18 cellular contexts compared by ENCODE assay signal in genomic region chrX:35670894-35671293, GRCh38.
DNase-seq lines count a peak whose midpoint lies in the region; ATAC-seq, FAIRE-seq and TF ChIP-seq lines count a peak whose summit lies in the region.
"Had no signal": no experiment of that assay in that cellular context is flagged by ENCODE, and none has a peak within 500 bp of the region (broad histone marks: within the 10 kb centered on the region; RNA-seq: fewer than 3 reads in every experiment).

No MANE protein-coding gene starts in this region.

- ATAC-seq in HG03432 (IDR thresholded peaks at IDR 0.05; ENCODE audit: unreplicated experiment) (peak; percentile 50), K562 (no peak), HG02642 (IDR thresholded peaks at IDR 0.05; ENCODE audit: poor library complexity, unreplicated experiment) (no peak), pancreas (no peak)
- ATAC-seq: HCT116 had no signal

- H3K4me1 ChIP-seq in K562 (replicated peaks in 1 of 2; ENCODE audit: control insufficient read depth in 2 of 2, insufficient read depth in 2 of 2, low read length in 2 of 2) (no peaks in the 10 kb centered on the region), pancreas (no peaks in the 10 kb centered on the region)
- H3K4me1 ChIP-seq: BLaER1, Caco-2 had no signal

- TF ChIP-seq CTCF in K562 (IDR thresholded peaks at IDR 0.05 in 2 of 3, conservative IDR thresholded peaks at IDR 0.05 in 1 of 3; ENCODE audit: insufficient read depth in 2 of 3, low read depth in 1 of 3, low read length in 3 of 3) (no peak), RWPE1 (conservative IDR thresholded peaks at IDR 0.05; ENCODE audit: low read depth) (no peak), pancreas (IDR thresholded peaks at IDR 0.05) (no peak)

- H3K36me3 ChIP-seq in K562 (ENCODE audit: control insufficient read depth, insufficient read depth, low read length), result no peaks in the 10 kb centered on the region
- no peaks in the 10 kb centered on the region for H3K36me3 ChIP-seq in pancreas
- H3K36me3 ChIP-seq: BLaER1 had no signal

- in situ Hi-C loops in K562 (cut with MboI), result no loop called here

- H3K4me3 ChIP-seq in K562, result no peak overlapping the region
- H3K4me3 ChIP-seq in pancreas, result no peak overlapping the region
- H3K4me3 ChIP-seq: BLaER1 had no signal

- no peaks in the 10 kb centered on the region for H3K79me2 ChIP-seq in K562 (ENCODE audit: control insufficient read depth, insufficient read depth, low read length)

- TF ChIP-seq RAD21 in K562 (CRISPR knock-in tag; conservative IDR thresholded peaks at IDR 0.05 in 1 of 2, IDR thresholded peaks at IDR 0.05 in 1 of 2), result no peak

- H3K27me3 ChIP-seq in K562 (ENCODE audit: control insufficient read depth in 2 of 2, insufficient read depth in 2 of 2, low read length in 2 of 2) (no peaks in the 10 kb centered on the region), pancreas (no peaks in the 10 kb centered on the region)

- no TSS peak for BruUV-seq in K562 (replicated peaks; lab: Mats Ljungman, UMichigan)

- H3K27ac ChIP-seq in K562 (ENCODE audit: extremely low read depth, low read depth, low read length), result no peak overlapping the region
- no peak overlapping the region for H3K27ac ChIP-seq in RWPE1
- H3K27ac ChIP-seq in pancreas, result no peak overlapping the region
- H3K27ac ChIP-seq: BLaER1, KMS-11 had no signal

- no peak for TF ChIP-seq EP300 in K562 (IDR thresholded peaks at IDR 0.05; ENCODE audit: low read length)

- DNase-seq in MV-4-11 (lab: John Stamatoyannopoulos, UW) (peak; percentile 30), K562 (ENCODE audit: extremely low read depth in 1 of 4, low spot score in 3 of 4) (no peak), HT-29 (ENCODE audit: low spot score) (no peak), RWPE1 (ENCODE audit: low spot score) (no peak), pancreas (no peak)
- DNase-seq: AML-193; Caco-2; CD8-positive, alpha-beta memory T cell; DMS53; GF-D8; IMR-90 had no signal

- WGBS in K562 (ENCODE audit: insufficient coverage, low coverage, missing lambda C conversion rate), result 4% methylated on average over 4 of the region's 5 CpGs
- 83 to 88% methylated on average over 5 of the region's 5 CpGs for WGBS in pancreas, 2 donors

- H3K9me3 ChIP-seq in K562 (replicated peaks; ENCODE audit: control insufficient read depth, insufficient read depth, low read depth, low read length) (no peaks in the 10 kb centered on the region), pancreas (no peaks in the 10 kb centered on the region)
- H3K9me3 ChIP-seq: Caco-2 had no signal

- intact Hi-C loops in K562 (cut with micrococcal nuclease), result no loop called here
- intact Hi-C loops in pancreas (cut with DNase I), result no loop called here

- CTCF ChIA-PET in K562 (lab: Yijun Ruan, JAX; ENCODE audit: low intra/inter-chr PET ratio), result no interaction called here
- CTCF ChIA-PET in RWPE1 (lab: Yijun Ruan, JAX), result no interaction called here

- POLR2A ChIA-PET in K562 (lab: Yijun Ruan, JAX) (no interaction called here), RWPE1 (lab: Yijun Ruan, JAX; ENCODE audit: low non-redundant PET) (no interaction called here)

- no peak for TF ChIP-seq POLR2A in K562 (conservative IDR thresholded peaks at IDR 0.05)

- H3K9me1 ChIP-seq in K562 (ENCODE audit: control insufficient read depth, insufficient read depth, low read length), result no peaks in the 10 kb centered on the region

- H4K20me1 ChIP-seq in K562 (replicated peaks; ENCODE audit: control insufficient read depth, insufficient read depth, low read length), result no peaks in the 10 kb centered on the region
- H4K20me1 ChIP-seq: BLaER1 had no signal

- FAIRE-seq in K562 (lab: Jason Lieb, UNC) (no peak), pancreas (lab: Jason Lieb, UNC) (no peak)
- FAIRE-seq: GM18507, H54 had no signal

- no peak overlapping the region for H3K9ac ChIP-seq in K562 (ENCODE audit: insufficient read depth in 1 of 2, low read depth in 2 of 2, low read length in 2 of 2)
- H3K9ac ChIP-seq: BLaER1, KMS-11 had no signal

- no peak overlapping the region for H2AFZ ChIP-seq in K562 (ENCODE audit: low read depth, low read length)

- H3K4me2 ChIP-seq in K562 (ENCODE audit: insufficient read depth, low read length), result no peak overlapping the region
- H3K4me2 ChIP-seq: BLaER1, KMS-11 had no signal

TF ChIP-seq in K562, 482 proteins besides CTCF, POLR2A, EP300 and RAD21:
- TF ChIP-seq NCOA4 (IDR thresholded peaks at IDR 0.05; ENCODE audit: partially characterized antibody) (no peak), BHLHE40 (IDR thresholded peaks at IDR 0.05; ENCODE audit: low read length) (no peak), FOXJ2 (tag; IDR thresholded peaks at IDR 0.05) (no peak), RHOXF2B (CRISPR knock-in tag; conservative IDR thresholded peaks at IDR 0.05) (no peak), DPF2 (IDR thresholded peaks at IDR 0.05) (no peak), ZNF444 (CRISPR knock-in tag; IDR thresholded peaks at IDR 0.05) (0 out of 2 replicates have a peak, but pooled peaks have one; percentile 31), PHTF2 (CRISPR knock-in tag; IDR thresholded peaks at IDR 0.05) (no peak)
TF ChIP-seq in K562: peak in this region for 1.
